ENCODE assay signal across 26 cellular contexts in the genomic region with DNA sequence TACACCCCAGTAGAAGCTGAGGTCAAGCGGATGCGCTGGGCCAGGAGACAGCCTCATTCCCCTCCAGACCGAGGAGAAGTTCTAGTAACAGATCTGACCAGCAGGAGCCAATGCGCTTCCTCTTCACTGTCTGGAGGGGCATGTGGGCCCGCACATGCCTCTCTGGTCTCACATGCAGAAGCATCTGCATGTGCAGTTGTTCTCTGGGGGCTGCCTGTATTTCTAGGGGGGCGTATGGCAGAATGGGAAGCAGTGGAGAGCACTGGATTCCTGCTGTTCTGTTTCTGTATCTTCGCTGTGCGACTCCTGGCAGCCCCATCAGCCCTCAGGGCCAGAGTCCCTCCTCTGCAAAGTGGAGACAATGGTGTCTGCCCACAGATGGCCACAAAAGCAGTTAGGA.
"Had no signal": no experiment of that assay in that cellular context is flagged by ENCODE, and none has a peak within 500 bp of the region (broad histone marks: within the 10 kb centered on the region; RNA-seq: fewer than 3 reads in every experiment).

No MANE protein-coding gene starts in this region.

- H3K27me3 ChIP-seq: upper lobe of left lung, vagina had no signal

- H3K4me1 ChIP-seq: upper lobe of left lung, vagina had no signal

- H3K27ac Mint-ChIP-seq: activated B cell treated with CpG ODN at 0.5 μM for 24 hours; activated CD8-positive, alpha-beta T cell treated with anti-CD3 and anti-CD28 coated beads for 36 hours; activated naive CD4-positive, alpha-beta T cell treated with anti-CD3 and anti-CD28 coated beads, Interleukin-2, amount 50 U/mL, for 24 hours; activated naive CD8-positive, alpha-beta T cell treated with anti-CD3 and anti-CD28 coated beads, Interleukin-2, amount 50 U/mL, for 24 hours; activated T-helper 2 cell treated with anti-CD3 and anti-CD28 coated beads, Interferon-gamma antibody, Interleukin-2, Interleukin-4, amounts not matched to agents 10 μg/mL and 5 μg/mL and 100 μg/mL, durations not matched to agents 14 hours and 24 hours and 36 hours; nephron; stimulated activated naive CD8-positive, alpha-beta T cell treated with anti-CD3 and anti-CD28 coated beads, Interleukin-15, Interleukin-2, amounts not matched to agents 100 ng/mL and 50 ng/mL, for 24 hours had no signal

- H3K27ac ChIP-seq: thoracic aorta, upper lobe of left lung, vagina had no signal

- H3K36me3 ChIP-seq: thoracic aorta, upper lobe of left lung, vagina had no signal

- H3K9me3 ChIP-seq: thoracic aorta, upper lobe of left lung, vagina had no signal

- DNase-seq: activated B cell treated with CpG ODN at 0.5 μM for 24 hours; activated CD4-positive, alpha-beta T cell treated with anti-CD3 and anti-CD28 coated beads, Interleukin-2, amount 50 U/mL, for 1 hour; activated CD8-positive, alpha-beta T cell treated with anti-CD3 and anti-CD28 coated beads for 36 hours; activated naive CD8-positive, alpha-beta T cell treated with anti-CD3 and anti-CD28 coated beads, Interleukin-2, amount 50 U/mL, for 24 hours; activated T-cell treated with anti-CD3 and anti-CD28 coated beads, Interleukin-2, amount 50 U/mL, for 4 hours; amygdala; caudate nucleus; foreskin fibroblast; head of caudate nucleus; hippocampal formation; left cardiac atrium; left ventricle myocardium superior; occipital lobe; stimulated activated CD4-positive, alpha-beta T cell treated with anti-CD3 and anti-CD28 coated beads, Interleukin-12 subunit alpha, Interleukin-12 subunit beta, amount 100 ng/mL, for 4 hours; stimulated activated CD4-positive, alpha-beta T cell treated with anti-CD3 and anti-CD28 coated beads, Interleukin-4, amount 100 ng/mL, for 1 hour; T-helper 2 cell; upper lobe of left lung had no signal

- ATAC-seq: activated CD8-positive, alpha-beta T cell treated with anti-CD3 and anti-CD28 coated beads for 36 hours; activated naive CD8-positive, alpha-beta T cell treated with anti-CD3 and anti-CD28 coated beads, Interleukin-2, amount 50 U/mL, for 24 hours; activated T-cell treated with anti-CD3 and anti-CD28 coated beads, Interleukin-2, amount 50 U/mL, for 4 hours; esophagus mucosa; left cardiac atrium; left ventricle myocardium superior; sciatic nerve had no signal

- H3K4me3 ChIP-seq: skin epidermis, thoracic aorta, upper lobe of left lung, vagina had no signal

- H3K9me3 Mint-ChIP-seq: activated B cell treated with CpG ODN at 0.5 μM for 24 hours; activated CD8-positive, alpha-beta T cell treated with anti-CD3 and anti-CD28 coated beads for 36 hours; activated naive CD4-positive, alpha-beta T cell treated with anti-CD3 and anti-CD28 coated beads, Interleukin-2, amount 50 U/mL, for 24 hours; activated naive CD8-positive, alpha-beta T cell treated with anti-CD3 and anti-CD28 coated beads, Interleukin-2, amount 50 U/mL, for 24 hours; activated T-cell treated with anti-CD3 and anti-CD28 coated beads, Interleukin-2, amount 50 U/mL, for 4 hours; activated T-helper 2 cell treated with anti-CD3 and anti-CD28 coated beads, Interferon-gamma antibody, Interleukin-2, Interleukin-4, amounts not matched to agents 10 μg/mL and 5 μg/mL and 100 μg/mL, durations not matched to agents 14 hours and 24 hours and 36 hours; nephron; stimulated activated naive CD8-positive, alpha-beta T cell treated with anti-CD3 and anti-CD28 coated beads, Interleukin-15, Interleukin-2, amounts not matched to agents 100 ng/mL and 50 ng/mL, for 24 hours had no signal

- H3K4me1 Mint-ChIP-seq: activated B cell treated with CpG ODN at 0.5 μM for 24 hours; activated naive CD4-positive, alpha-beta T cell treated with anti-CD3 and anti-CD28 coated beads, Interleukin-2, amount 50 U/mL, for 24 hours; activated naive CD8-positive, alpha-beta T cell treated with anti-CD3 and anti-CD28 coated beads, Interleukin-2, amount 50 U/mL, for 24 hours; nephron had no signal

- H3K4me3 Mint-ChIP-seq: activated B cell treated with CpG ODN at 0.5 μM for 24 hours; activated CD8-positive, alpha-beta T cell treated with anti-CD3 and anti-CD28 coated beads for 36 hours; activated naive CD4-positive, alpha-beta T cell treated with anti-CD3 and anti-CD28 coated beads, Interleukin-2, amount 50 U/mL, for 24 hours; activated naive CD8-positive, alpha-beta T cell treated with anti-CD3 and anti-CD28 coated beads, Interleukin-2, amount 50 U/mL, for 24 hours; activated T-cell treated with anti-CD3 and anti-CD28 coated beads, Interleukin-2, amount 50 U/mL, for 4 hours; nephron; stimulated activated naive CD8-positive, alpha-beta T cell treated with anti-CD3 and anti-CD28 coated beads, Interleukin-15, Interleukin-2, amounts not matched to agents 100 ng/mL and 50 ng/mL, for 24 hours had no signal

- H3K27me3 Mint-ChIP-seq: activated B cell treated with CpG ODN at 0.5 μM for 24 hours; activated CD8-positive, alpha-beta T cell treated with anti-CD3 and anti-CD28 coated beads for 36 hours; activated naive CD4-positive, alpha-beta T cell treated with anti-CD3 and anti-CD28 coated beads, Interleukin-2, amount 50 U/mL, for 24 hours; activated naive CD8-positive, alpha-beta T cell treated with anti-CD3 and anti-CD28 coated beads, Interleukin-2, amount 50 U/mL, for 24 hours; stimulated activated naive CD8-positive, alpha-beta T cell treated with anti-CD3 and anti-CD28 coated beads, Interleukin-15, Interleukin-2, amounts not matched to agents 100 ng/mL and 50 ng/mL, for 24 hours had no signal

- H3K36me3 Mint-ChIP-seq: activated naive CD4-positive, alpha-beta T cell treated with anti-CD3 and anti-CD28 coated beads, Interleukin-2, amount 50 U/mL, for 24 hours had no signal
